Comparison of ENCODE assay signal across 9 cellular contexts in genomic region chr15:62742409-62743171, GRCh38.
DNase-seq lines count a peak whose midpoint lies in the region; ATAC-seq, FAIRE-seq and TF ChIP-seq lines count a peak whose summit lies in the region.
"Had no signal": no experiment of that assay in that cellular context is flagged by ENCODE, and none has a peak within 500 bp of the region (broad histone marks: within the 10 kb centered on the region; RNA-seq: fewer than 3 reads in every experiment).

No MANE protein-coding gene starts in this region.

- TF ChIP-seq POLR2A in spleen (IDR thresholded peaks at IDR 0.05) = no peak

- ATAC-seq in Panc1 (peak; percentile 82), GM19351 (IDR thresholded peaks at IDR 0.05; ENCODE audit: unreplicated experiment) (no peak)

- DNase-seq in EH (ENCODE audit: low read depth) (peak; percentile 94), Panc1 (ENCODE audit: low read depth, low spot score) (peak; percentile 59), MCF 10A (ENCODE audit: unreplicated experiment) (peak; percentile 82), spleen (no peak)
- DNase-seq in Jurkat, Clone E6-1 (ENCODE audit: low read depth, low spot score) = peak; percentile 59
- DNase-seq in activated T-helper 1 cell treated with anti-CD3 and anti-CD28 coated beads, Interleukin-12 subunit alpha, Interleukin-12 subunit beta, Interleukin-2, Interleukin-4 antibody, amounts not matched to agents 30 ng/mL and 10 ng/mL and 1 ng/mL, durations not matched to agents 14 hours and 24 hours and 36 hours (ENCODE audit: low spot score) = no peak

- H3K9me3 Mint-ChIP-seq in MCF 10A (ENCODE audit: unreplicated experiment) = no peaks in the 10 kb centered on the region
- no peaks in the 10 kb centered on the region for H3K9me3 Mint-ChIP-seq in activated T-helper 1 cell treated with anti-CD3 and anti-CD28 coated beads, Interleukin-12 subunit alpha, Interleukin-12 subunit beta, Interleukin-2, Interleukin-4 antibody, amounts not matched to agents 30 ng/mL and 10 ng/mL and 1 ng/mL, durations not matched to agents 14 hours and 24 hours and 36 hours

- peaks cover 9% of the 10 kb centered on the region for H3K36me3 Mint-ChIP-seq in MCF 10A (ENCODE audit: insufficient read depth, unreplicated experiment)
- no peaks in the 10 kb centered on the region for H3K36me3 Mint-ChIP-seq in activated T-helper 1 cell treated with anti-CD3 and anti-CD28 coated beads, Interleukin-12 subunit alpha, Interleukin-12 subunit beta, Interleukin-2, Interleukin-4 antibody, amounts not matched to agents 30 ng/mL and 10 ng/mL and 1 ng/mL, durations not matched to agents 14 hours and 24 hours and 36 hours (ENCODE audit: low read depth)
- H3K36me3 Mint-ChIP-seq: activated naive CD8-positive, alpha-beta T cell had no signal

- POLR2A ChIA-PET in Panc1 (lab: Charles Lee) (interaction anchor here (0.6 kb wide), 2 partner anchors 99 to 389 kb away, joined by 3 to 5 read pairs; no protein-coding TSS in a partner anchor), MCF 10A (lab: Yijun Ruan, JAX) (interaction anchor here (0.7 to 2.8 kb wide), 19 partner anchors 9 to 759 kb away, joined by 3 to 19 read pairs (median 4); partner anchors contain the start of gene TLN2)

- H3K4me3 Mint-ChIP-seq in MCF 10A (ENCODE audit: unreplicated experiment) = no peak overlapping the region
- no peak overlapping the region for H3K4me3 Mint-ChIP-seq in activated T-helper 1 cell treated with anti-CD3 and anti-CD28 coated beads, Interleukin-12 subunit alpha, Interleukin-12 subunit beta, Interleukin-2, Interleukin-4 antibody, amounts not matched to agents 30 ng/mL and 10 ng/mL and 1 ng/mL, durations not matched to agents 14 hours and 24 hours and 36 hours
- H3K4me3 Mint-ChIP-seq: activated naive CD8-positive, alpha-beta T cell had no signal

- no peaks in the 10 kb centered on the region for H3K9me3 ChIP-seq in Panc1 (ENCODE audit: control insufficient read depth, insufficient read depth, low read depth, low read length)
- no peaks in the 10 kb centered on the region for H3K9me3 ChIP-seq in spleen

- TF ChIP-seq CTCF in Panc1 (IDR thresholded peaks at IDR 0.05) = peak; percentile 94
- peak; percentile 64 for TF ChIP-seq CTCF in MCF 10A (IDR thresholded peaks at IDR 0.05; ENCODE audit: unreplicated experiment)
- peak; percentile 39 to 84 (median 75) for TF ChIP-seq CTCF in spleen (IDR thresholded peaks at IDR 0.05 in 8 of 11, conservative IDR thresholded peaks at IDR 0.05 in 3 of 11)

- H3K4me1 ChIP-seq in Panc1 (ENCODE audit: control insufficient read depth, insufficient read depth, low read length) (peaks cover 7% of the 10 kb centered on the region; the same call in 1 of the 2 replicates), spleen (peaks cover 6 to 14% (median 7%) of the 10 kb centered on the region in 6 donors)

- H3K27me3 Mint-ChIP-seq in MCF 10A (ENCODE audit: insufficient read depth, unreplicated experiment) = no peaks in the 10 kb centered on the region
- H3K27me3 Mint-ChIP-seq in activated T-helper 1 cell treated with anti-CD3 and anti-CD28 coated beads, Interleukin-12 subunit alpha, Interleukin-12 subunit beta, Interleukin-2, Interleukin-4 antibody, amounts not matched to agents 30 ng/mL and 10 ng/mL and 1 ng/mL, durations not matched to agents 14 hours and 24 hours and 36 hours (ENCODE audit: insufficient read depth) = no peaks in the 10 kb centered on the region

- peak overlapping the region; percentile 49 for H3K4me3 ChIP-seq in Jurkat, Clone E6-1 (ENCODE audit: low read length)
- H3K4me3 ChIP-seq in Panc1 (ENCODE audit: low read depth in 2 of 2, low read length in 2 of 2) (peak overlapping the region in 1 of 2 experiments; percentile 30; a peak in 2 of 4 replicates), spleen (peak overlapping the region in 1 of 8 donors; percentile 9)

- in situ Hi-C loops in Panc1 (cut with HindIII; ENCODE audit: low pct_unique_long_range_greater_than_20kb, low sequenced_read_pairs) = no loop called here

- H3K4me1 Mint-ChIP-seq in MCF 10A (ENCODE audit: insufficient read depth, unreplicated experiment) = peaks cover 42% of the 10 kb centered on the region
- H3K4me1 Mint-ChIP-seq in activated T-helper 1 cell treated with anti-CD3 and anti-CD28 coated beads, Interleukin-12 subunit alpha, Interleukin-12 subunit beta, Interleukin-2, Interleukin-4 antibody, amounts not matched to agents 30 ng/mL and 10 ng/mL and 1 ng/mL, durations not matched to agents 14 hours and 24 hours and 36 hours (ENCODE audit: low read depth) = no peaks in the 10 kb centered on the region

- H3K27ac ChIP-seq in Panc1 (ENCODE audit: low read length) = no peak overlapping the region
- peak overlapping the region in 2 of 8 donors; percentile 14 to 19 for H3K27ac ChIP-seq in spleen

- FAIRE-seq in islet of Langerhans (lab: Jason Lieb, UNC) = peak; percentile 43

- BruUV-seq in Panc1 (replicated peaks; lab: Mats Ljungman, UMichigan) = no TSS peak
- no TSS peak for BruUV-seq in MCF 10A (replicated peaks; lab: Mats Ljungman, UMichigan)

- H3K27ac Mint-ChIP-seq in MCF 10A (ENCODE audit: low read depth, unreplicated experiment) = peak overlapping the region; percentile 65
- no peak overlapping the region for H3K27ac Mint-ChIP-seq in activated T-helper 1 cell treated with anti-CD3 and anti-CD28 coated beads, Interleukin-12 subunit alpha, Interleukin-12 subunit beta, Interleukin-2, Interleukin-4 antibody, amounts not matched to agents 30 ng/mL and 10 ng/mL and 1 ng/mL, durations not matched to agents 14 hours and 24 hours and 36 hours
- H3K27ac Mint-ChIP-seq: activated naive CD8-positive, alpha-beta T cell had no signal

- H3K27me3 ChIP-seq in Panc1 (ENCODE audit: control insufficient read depth, insufficient read depth, low read length) (no peaks in the 10 kb centered on the region), spleen (replicated peaks in 1 of 7) (no peaks in the 10 kb centered on the region)

- CTCF ChIA-PET in Panc1 (lab: Charles Lee) = interaction anchor here (0.5 to 2.0 kb wide), 24 partner anchors 14 to 683 kb away, joined by 3 to 12 read pairs (median 4); no protein-coding TSS in a partner anchor
- CTCF ChIA-PET in MCF 10A (lab: Yijun Ruan, JAX) = interaction anchor here (0.5 to 3.6 kb wide), 51 partner anchors 10 to 590 kb away, joined by 3 to 23 read pairs (median 4); no protein-coding TSS in a partner anchor

- WGBS in spleen, 5 donors = 37 to 41% (median 38%) methylated on average over 8 of the region's 8 CpGs

- intact Hi-C loops in Panc1 (cut with micrococcal nuclease; ENCODE audit: unreplicated experiment) = no loop called here
- intact Hi-C loops in MCF 10A (cut with micrococcal nuclease) = loop anchor here (1.0 to 5.0 kb wide), 3 partner anchors 16 to 352 kb away; partner anchors contain the start of gene TLN2
- intact Hi-C loops in spleen (cut with DNase I; ENCODE audit: low total_unique reads) = no loop called here
- intact Hi-C loops in activated T-helper 1 cell treated with anti-CD3 and anti-CD28 coated beads, Interleukin-12 subunit alpha, Interleukin-12 subunit beta, Interleukin-2, Interleukin-4 antibody, amounts not matched to agents 30 ng/mL and 10 ng/mL and 1 ng/mL, durations not matched to agents 14 hours and 24 hours and 36 hours (cut with micrococcal nuclease) = loop anchor here (2.0 to 5.0 kb wide), 2 partner anchors 235 to 352 kb away; partner anchors contain the start of gene TLN2

- H3K36me3 ChIP-seq in Panc1 (ENCODE audit: control insufficient read depth, insufficient read depth, low read length) (no peaks in the 10 kb centered on the region), spleen (no peaks in the 10 kb centered on the region)

Comparison
In these comparisons a context has a peak if more than half of its experiments do, and no peak if none do; other contexts are left out.
1. DNase-seq: peak in EH (single experiment), Jurkat, Clone E6-1 (single experiment), Panc1 (single experiment) and MCF 10A (single experiment); none in spleen (single experiment) and activated T-helper 1 cell treated with anti-CD3 and anti-CD28 coated beads, Interleukin-12 subunit alpha, Interleukin-12 subunit beta, Interleukin-2, Interleukin-4 antibody, amounts not matched to agents 30 ng/mL and 10 ng/mL and 1 ng/mL, durations not matched to agents 14 hours and 24 hours and 36 hours (single experiment).
2. intact Hi-C loops: an anchor here in MCF 10A (1.0 to 5.0 kb wide) and activated T-helper 1 cell treated with anti-CD3 and anti-CD28 coated beads, Interleukin-12 subunit alpha, Interleukin-12 subunit beta, Interleukin-2, Interleukin-4 antibody, amounts not matched to agents 30 ng/mL and 10 ng/mL and 1 ng/mL, durations not matched to agents 14 hours and 24 hours and 36 hours (2.0 to 5.0 kb wide); none called in Panc1 and spleen.
3. Peak in every context shown above with its lines, with median percentiles within 50 percentile points of each other: CTCF ChIP-seq.